Comparison of ENCODE assay signal across 1 cellular context in the genomic region with DNA sequence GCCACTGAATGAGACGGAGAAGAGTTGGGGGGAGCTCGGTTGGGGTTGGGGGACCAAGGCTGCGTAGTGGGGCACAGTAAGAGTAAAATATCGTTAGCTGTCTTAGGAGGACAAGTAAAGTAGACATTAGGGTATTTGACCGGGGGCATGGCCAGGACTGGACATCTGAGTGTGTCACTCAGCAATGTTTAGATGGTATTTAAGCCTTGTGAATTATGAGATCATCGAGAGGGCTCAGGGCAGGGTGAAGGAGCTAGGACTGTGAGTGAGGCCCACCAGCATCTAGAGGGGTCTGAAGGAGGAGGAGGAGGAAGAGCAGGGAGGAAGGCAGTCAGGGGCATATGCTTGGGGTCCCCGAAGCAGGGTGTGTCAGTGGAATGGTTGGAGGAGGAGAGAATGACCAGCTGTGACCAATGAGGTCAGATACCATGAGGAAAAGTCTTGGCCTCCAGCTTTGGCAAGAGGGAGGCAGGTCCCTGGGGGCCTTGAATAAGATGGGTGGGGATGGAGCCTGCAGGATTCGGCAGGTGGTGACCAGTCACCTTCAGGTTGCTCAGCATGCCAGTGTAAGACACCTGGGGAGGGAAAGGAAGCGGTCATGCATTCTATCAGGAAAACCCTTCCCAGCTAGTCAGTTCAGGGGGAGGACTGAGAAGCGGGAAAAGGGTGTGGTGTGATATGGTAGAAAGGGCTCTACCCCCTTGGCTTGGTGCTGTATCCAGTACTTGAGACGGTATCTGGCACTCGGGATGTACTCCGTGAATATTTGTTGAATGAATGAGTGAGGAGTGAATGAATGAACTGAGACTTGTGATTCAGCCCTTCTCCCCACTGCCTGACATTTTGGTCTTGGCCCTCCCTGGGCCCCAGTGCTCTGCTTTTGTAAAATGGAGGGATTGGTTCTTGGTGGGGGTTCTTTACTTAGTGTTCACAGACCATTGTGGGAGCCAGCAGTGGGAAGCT.
TF ChIP-seq lines count a peak whose summit lies in the region.

No MANE protein-coding gene starts in this region.

TF ChIP-seq in GM12878, 131 proteins besides CTCF, POLR2A, EP300 and RAD21:
- TF ChIP-seq ZNF24 (IDR thresholded peaks at IDR 0.05) (peak; percentile 74), DPF2 (IDR thresholded peaks at IDR 0.05) (no peak), YY1 (IDR thresholded peaks at IDR 0.05; ENCODE audit: low read depth, low read length) (0 out of 2 replicates have a peak, but pooled peaks have one; percentile 8), MXI1 (IDR thresholded peaks at IDR 0.05; ENCODE audit: low read depth, low read length) (no peak)
